Comparison of ENCODE assay signal across 1 cellular context in the genomic region with DNA sequence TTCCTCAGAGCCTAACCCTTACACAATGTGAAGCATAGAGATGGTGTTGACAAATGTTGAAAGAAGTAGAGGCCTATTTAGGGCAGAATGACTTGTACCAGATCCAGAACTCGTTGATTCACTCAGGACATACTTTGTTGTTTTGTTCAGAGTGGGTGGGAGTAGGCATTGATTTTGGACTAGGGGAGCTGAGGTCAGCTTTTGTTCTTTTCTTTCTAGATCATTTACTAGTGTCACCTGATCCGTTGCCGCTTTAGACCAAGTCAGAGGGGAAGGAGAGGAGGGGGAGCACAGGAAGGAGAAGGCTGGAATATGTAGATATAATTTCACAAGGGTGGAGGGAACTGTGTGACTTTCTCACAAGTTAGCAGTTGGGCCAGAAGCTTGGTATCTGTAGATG.
TF ChIP-seq lines count a peak whose summit lies in the region.

No MANE protein-coding gene starts in this region.

TF ChIP-seq in H1, 55 proteins besides CTCF, POLR2A, EP300 and RAD21 (continued from another document):
- TF ChIP-seq RNF2 (IDR thresholded peaks at IDR 0.05; ENCODE audit: borderline replicate concordance, low read depth, low read length, missing control alignments, poor library complexity, severe bottlenecking) (no peak), SP4 (IDR thresholded peaks at IDR 0.05; ENCODE audit: low read length) (no peak), FOSL1 (IDR thresholded peaks at IDR 0.05; ENCODE audit: insufficient read depth, low read depth, low read length) (no peak)
- TF ChIP-seq, protein P1, sequence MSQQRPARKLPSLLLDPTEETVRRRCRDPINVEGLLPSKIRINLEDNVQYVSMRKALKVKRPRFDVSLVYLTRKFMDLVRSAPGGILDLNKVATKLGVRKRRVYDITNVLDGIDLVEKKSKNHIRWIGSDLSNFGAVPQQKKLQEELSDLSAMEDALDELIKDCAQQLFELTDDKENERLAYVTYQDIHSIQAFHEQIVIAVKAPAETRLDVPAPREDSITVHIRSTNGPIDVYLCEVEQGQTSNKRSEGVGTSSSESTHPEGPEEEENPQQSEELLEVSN (IDR thresholded peaks at IDR 0.05), result no peak
